In the genomic region with DNA sequence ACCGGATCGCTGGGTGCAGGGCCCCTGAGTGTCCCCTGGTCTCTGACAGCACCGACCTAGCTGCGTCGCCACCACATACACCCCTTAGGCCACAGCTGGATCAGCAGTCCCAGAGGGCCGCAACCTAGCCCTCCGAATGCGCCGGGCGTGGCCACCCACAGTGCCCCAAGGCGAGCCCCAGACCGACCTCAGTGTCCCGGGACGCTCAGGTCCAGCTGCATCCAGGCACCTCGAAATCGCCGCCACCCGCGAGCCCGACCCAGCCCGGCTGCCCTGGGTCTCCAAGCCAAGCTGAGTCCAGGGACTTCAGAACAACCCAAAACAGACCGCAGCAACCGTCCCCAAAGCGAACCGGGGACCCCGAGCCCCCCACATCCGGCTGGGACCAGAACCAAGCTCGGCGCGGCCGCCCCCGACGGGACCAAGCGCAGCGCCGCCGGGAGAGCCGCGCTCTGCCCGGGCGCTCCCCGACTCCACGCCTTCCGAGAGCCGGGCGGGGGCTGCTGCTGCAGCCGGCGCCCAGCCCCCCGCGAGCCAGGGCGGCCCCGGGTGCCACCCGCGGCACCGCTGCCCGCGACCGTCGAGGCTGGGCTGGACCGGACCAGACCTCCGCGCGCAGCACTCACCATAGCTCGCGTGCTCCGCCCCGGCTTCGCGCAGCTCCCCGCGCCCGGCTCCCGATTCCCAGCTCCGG, we compare ENCODE assay signal across 7 cellular contexts. TPM values are rescaled to one million over a fixed set of nuclear protein-coding genes. Genes with fewer than 3 reads are reported as not detected.
DNase-seq lines count a peak whose midpoint lies in the region; ATAC-seq and TF ChIP-seq lines count a peak whose summit lies in the region.

No MANE protein-coding gene starts in this region.

- DNase-seq in T-helper 2 cell treated with Interferon-gamma antibody and Interleukin-4, amounts not matched to agents 5 μg/mL and 100 μg/mL, for 36 hours (ENCODE audit: low spot score): no peak
- DNase-seq in glutamatergic neuron (no peak), sciatic nerve (ENCODE audit: low spot score) (no peak), NCI-H2171 (lab: John Stamatoyannopoulos, UW) (no peak)

- H3K36me3 Mint-ChIP-seq in T-helper 2 cell treated with Interferon-gamma antibody and Interleukin-4, amounts not matched to agents 5 μg/mL and 100 μg/mL, for 36 hours (ENCODE audit: low read depth): peaks cover 2% of the 10 kb centered on the region
- H3K36me3 Mint-ChIP-seq in glutamatergic neuron (ENCODE audit: unreplicated experiment): no peaks in the 10 kb centered on the region

- intact Hi-C loops in sciatic nerve (cut with DNase I): loop anchor here (5.0 kb wide), 1 partner anchor 83 kb away; no protein-coding TSS in a partner anchor

- no peak for TF ChIP-seq CTCF in glutamatergic neuron (IDR thresholded peaks at IDR 0.05; ENCODE audit: partially characterized antibody, unreplicated experiment)

- no peaks in the 10 kb centered on the region for H3K9me3 Mint-ChIP-seq in T-helper 2 cell treated with Interferon-gamma antibody and Interleukin-4, amounts not matched to agents 5 μg/mL and 100 μg/mL, for 36 hours
- peaks cover 2% of the 10 kb centered on the region for H3K9me3 Mint-ChIP-seq in glutamatergic neuron (ENCODE audit: unreplicated experiment)

- H3K4me1 Mint-ChIP-seq in T-helper 2 cell treated with Interferon-gamma antibody and Interleukin-4, amounts not matched to agents 5 μg/mL and 100 μg/mL, for 36 hours (ENCODE audit: low read depth): peaks cover 30% of the 10 kb centered on the region
- peaks cover 20% of the 10 kb centered on the region for H3K4me1 Mint-ChIP-seq in glutamatergic neuron (ENCODE audit: low read depth, unreplicated experiment)

- H3K4me3 Mint-ChIP-seq in T-helper 2 cell treated with Interferon-gamma antibody and Interleukin-4, amounts not matched to agents 5 μg/mL and 100 μg/mL, for 36 hours: peak overlapping the region; percentile 88
- peak overlapping the region; percentile 82 for H3K4me3 Mint-ChIP-seq in glutamatergic neuron (ENCODE audit: unreplicated experiment)

- H3K27ac Mint-ChIP-seq in T-helper 2 cell treated with Interferon-gamma antibody and Interleukin-4, amounts not matched to agents 5 μg/mL and 100 μg/mL, for 36 hours: peak overlapping the region; percentile 32
- H3K27ac Mint-ChIP-seq in glutamatergic neuron (ENCODE audit: unreplicated experiment): peak overlapping the region; percentile 28

- no peaks in the 10 kb centered on the region for H3K27me3 Mint-ChIP-seq in T-helper 2 cell treated with Interferon-gamma antibody and Interleukin-4, amounts not matched to agents 5 μg/mL and 100 μg/mL, for 36 hours (ENCODE audit: low read depth)
- H3K27me3 Mint-ChIP-seq in glutamatergic neuron (ENCODE audit: unreplicated experiment): no peaks in the 10 kb centered on the region

- ATAC-seq in GM18867 (IDR thresholded peaks at IDR 0.05; ENCODE audit: unreplicated experiment) (peak; percentile 27), HG02763 (IDR thresholded peaks at IDR 0.05; ENCODE audit: unreplicated experiment) (peak; percentile 11), sciatic nerve (peak; percentile 5), GM18873 (IDR thresholded peaks at IDR 0.05; ENCODE audit: low FRiP score, unreplicated experiment) (no peak)

RNA-seq across cellular contexts. Expression of a gene that starts 54.6 kb away (rescaled TPM):
- 36.1 TPM for total RNA-seq in glutamatergic neuron (ENCODE audit: unreplicated experiment)
- 117 TPM for total RNA-seq in sciatic nerve
